ENCODE assay signal across 9 cellular contexts in the genomic region with DNA sequence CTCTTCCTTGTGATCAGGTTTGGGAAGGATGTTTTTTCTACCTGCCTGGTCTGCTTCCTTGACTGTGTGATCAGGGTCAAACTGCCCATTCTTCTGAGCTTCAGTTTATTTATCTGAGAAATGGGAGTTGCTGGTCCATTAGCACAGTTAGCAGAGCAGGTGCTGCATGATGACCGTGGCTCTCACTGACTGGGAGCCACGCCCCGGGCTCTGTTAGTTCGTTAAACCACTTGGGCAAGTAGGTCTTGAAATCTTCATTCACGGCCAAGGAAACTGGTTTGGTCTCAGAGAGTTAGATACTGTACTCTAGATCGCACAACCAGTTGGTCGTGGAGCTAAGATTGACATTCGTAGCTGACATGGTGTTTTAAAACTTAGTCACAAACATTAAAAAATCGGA.
"Had no signal": no experiment of that assay in that cellular context is flagged by ENCODE, and none has a peak within 500 bp of the region (broad histone marks: within the 10 kb centered on the region; RNA-seq: fewer than 3 reads in every experiment).

No MANE protein-coding gene starts in this region.

- H3K27me3 ChIP-seq: colonic mucosa had no signal

- H3K4me1 ChIP-seq: colonic mucosa had no signal

- H3K27me3 Mint-ChIP-seq: activated CD4-positive, alpha-beta T cell treated with anti-CD3 and anti-CD28 coated beads for 36 hours had no signal

- H3K27ac ChIP-seq: colonic mucosa, epithelial cell of prostate, VCaP had no signal

- H3K27ac Mint-ChIP-seq: activated CD4-positive, alpha-beta T cell treated with anti-CD3 and anti-CD28 coated beads for 36 hours; activated naive CD4-positive, alpha-beta T cell treated with anti-CD3 and anti-CD28 coated beads for 36 hours had no signal

- H3K4me3 Mint-ChIP-seq: activated CD4-positive, alpha-beta T cell treated with anti-CD3 and anti-CD28 coated beads for 36 hours; activated naive CD4-positive, alpha-beta T cell treated with anti-CD3 and anti-CD28 coated beads for 36 hours had no signal

- H3K4me3 ChIP-seq: colonic mucosa, skin epidermis had no signal

- H3K9me3 ChIP-seq: colonic mucosa had no signal

- ATAC-seq: activated CD4-positive, alpha-beta T cell treated with anti-CD3 and anti-CD28 coated beads for 36 hours had no signal

- DNase-seq: activated CD4-positive, alpha-beta T cell treated with anti-CD3 and anti-CD28 coated beads for 36 hours; activated naive CD4-positive, alpha-beta T cell treated with anti-CD3 and anti-CD28 coated beads for 36 hours; colonic mucosa; effector CD4-positive, alpha-beta T cell; T-helper 1 cell; trophoblast cell had no signal

- H3K36me3 ChIP-seq: colonic mucosa had no signal
